In genomic region chr3:113441051-113441770, GRCh38 we compare ENCODE assay signal across 8 cellular contexts. TPM values are rescaled to one million over a fixed set of nuclear protein-coding genes. Genes with fewer than 3 reads are reported as not detected.
DNase-seq lines count a peak whose midpoint lies in the region; ATAC-seq and TF ChIP-seq lines count a peak whose summit lies in the region.

A gene with protein sequence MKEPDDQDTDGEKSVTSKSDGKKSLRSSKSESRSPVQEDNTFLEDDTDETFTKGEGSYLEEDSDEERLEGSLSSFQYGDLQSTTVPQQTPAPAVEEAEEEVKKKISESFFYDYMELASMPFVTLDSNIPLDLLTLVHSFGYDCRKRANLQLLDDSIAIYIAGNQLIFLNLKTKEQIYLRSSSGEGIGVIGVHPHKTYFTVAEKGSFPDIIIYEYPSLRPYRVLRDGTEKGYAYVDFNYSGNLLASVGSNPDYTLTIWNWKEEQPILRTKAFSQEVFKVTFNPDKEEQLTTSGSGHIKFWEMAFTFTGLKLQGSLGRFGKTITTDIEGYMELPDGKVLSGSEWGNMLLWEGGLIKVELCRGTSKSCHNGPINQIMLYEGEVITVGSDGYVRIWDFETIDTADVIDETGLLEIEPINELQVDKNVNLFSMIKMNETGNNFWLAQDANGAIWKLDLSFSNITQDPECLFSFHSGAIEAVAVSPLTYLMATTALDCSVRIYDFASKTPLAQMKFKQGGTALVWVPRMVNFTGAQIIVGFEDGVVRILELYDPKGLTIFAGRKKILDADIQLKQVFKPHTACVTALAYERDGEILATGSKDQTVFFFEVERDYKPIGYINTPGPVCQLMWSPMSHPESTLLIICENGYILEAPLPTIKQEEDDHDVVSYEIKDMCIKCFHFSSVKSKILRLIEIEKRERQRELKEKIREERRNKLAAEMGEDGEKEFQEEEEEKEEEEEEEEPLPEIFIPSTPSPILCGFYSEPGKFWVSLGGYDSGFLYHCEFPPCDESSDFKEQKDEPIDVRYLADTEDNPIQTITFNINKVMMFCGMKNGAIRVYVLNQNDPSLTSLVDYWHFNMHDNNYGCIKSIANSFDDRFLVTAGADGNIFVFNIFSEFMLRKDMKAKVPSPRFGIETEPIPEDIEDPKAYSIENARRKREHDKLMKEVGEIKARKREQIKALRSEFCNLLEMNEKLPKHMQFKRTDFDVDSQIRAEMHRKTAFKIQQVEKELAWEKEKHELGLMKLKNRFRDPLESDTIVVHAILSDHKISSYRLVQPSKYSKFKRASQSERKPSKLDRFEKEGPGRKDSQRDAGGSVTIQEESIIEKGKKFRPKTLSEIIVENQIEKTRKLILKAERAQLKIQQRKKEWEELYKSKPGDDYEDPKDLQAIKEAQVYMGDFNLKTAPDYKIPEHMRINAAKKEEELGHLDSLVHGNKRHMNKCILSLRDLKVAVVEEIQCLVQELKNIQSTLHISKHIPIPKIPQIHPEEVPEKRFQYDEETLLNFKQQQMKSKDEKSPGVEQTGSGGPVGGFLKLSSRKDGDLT (N-terminal part only) (minus strand): TSS chr3:113441493. CDS start chr3:113433664, 7,829 bp downstream.

- H3K79me2 ChIP-seq in fibroblast of lung (ENCODE audit: control insufficient read depth, insufficient read depth, low read length) = no peaks in the 10 kb centered on the region

- peak within 1 kb of the TSS; percentile 43 for H3K27ac ChIP-seq in fibroblast of lung (ENCODE audit: insufficient read depth, low read length)
- H3K27ac ChIP-seq in muscle layer of colon (ENCODE audit: low read depth, low read length) = no peak within 1 kb of the TSS

- no peak within 1 kb of the TSS for H3K27ac Mint-ChIP-seq in activated T-cell treated with anti-CD3 and anti-CD28 coated beads, Interleukin-2, amount 50 U/mL, for 72 hours

- H3K36me3 Mint-ChIP-seq in activated T-cell treated with anti-CD3 and anti-CD28 coated beads, Interleukin-2, amount 50 U/mL, for 72 hours (ENCODE audit: insufficient read depth in 2 of 2) = no peaks in the 10 kb centered on the region

- peak within 1 kb of the TSS; percentile 34 to 45 for H3K4me3 Mint-ChIP-seq in activated T-cell treated with anti-CD3 and anti-CD28 coated beads, Interleukin-2, amount 50 U/mL, for 72 hours

- no peaks in the 10 kb centered on the region for H3K27me3 ChIP-seq in fibroblast of lung (ENCODE audit: control insufficient read depth, insufficient read depth, low read length)
- H3K27me3 ChIP-seq in muscle layer of colon (ENCODE audit: control insufficient read depth in 1 of 2, insufficient read depth in 2 of 2, low read length in 2 of 2) = no peaks in the 10 kb centered on the region

- H3K9me3 Mint-ChIP-seq in activated T-cell treated with anti-CD3 and anti-CD28 coated beads, Interleukin-2, amount 50 U/mL, for 72 hours = no peaks in the 10 kb centered on the region

- ATAC-seq in HG02763 (IDR thresholded peaks at IDR 0.05; ENCODE audit: unreplicated experiment) (peak; percentile 58), GM21723 (IDR thresholded peaks at IDR 0.05; ENCODE audit: unreplicated experiment) (no peak), HG02885 (IDR thresholded peaks at IDR 0.05; ENCODE audit: poor library complexity, unreplicated experiment) (no peak)
- ATAC-seq in activated T-cell treated with anti-CD3 and anti-CD28 coated beads, Interleukin-2, amount 50 U/mL, for 72 hours (replicated peaks in 1 of 2) = peak; percentile 58 to 68

- no peak for TF ChIP-seq CTCF in fibroblast of lung (conservative IDR thresholded peaks at IDR 0.05 in 1 of 2, IDR thresholded peaks at IDR 0.05 in 1 of 2; ENCODE audit: low read depth in 1 of 2, low read length in 2 of 2)

- H3K9ac ChIP-seq in fibroblast of lung (ENCODE audit: insufficient read depth, low read length) = peak within 1 kb of the TSS; percentile 52
- no peak within 1 kb of the TSS for H3K9ac ChIP-seq in muscle layer of colon (ENCODE audit: low read length)

- H3K27me3 Mint-ChIP-seq in activated T-cell treated with anti-CD3 and anti-CD28 coated beads, Interleukin-2, amount 50 U/mL, for 72 hours (ENCODE audit: low read depth) = no peaks in the 10 kb centered on the region

- no peaks in the 10 kb centered on the region for H3K4me1 Mint-ChIP-seq in activated T-cell treated with anti-CD3 and anti-CD28 coated beads, Interleukin-2, amount 50 U/mL, for 72 hours (ENCODE audit: low read depth)

- no peaks in the 10 kb centered on the region for H3K36me3 ChIP-seq in fibroblast of lung (ENCODE audit: control insufficient read depth, insufficient read depth, low read length)
- peaks cover under 1% of the 10 kb centered on the region for H3K36me3 ChIP-seq in muscle layer of colon (ENCODE audit: insufficient read depth, low read length)

- no peaks in the 10 kb centered on the region for H3K9me3 ChIP-seq in fibroblast of lung (ENCODE audit: control insufficient read depth, insufficient read depth, low read depth, low read length)
- no peaks in the 10 kb centered on the region for H3K9me3 ChIP-seq in muscle layer of colon (ENCODE audit: low read length)

- H3K4me1 ChIP-seq in fibroblast of lung (ENCODE audit: control insufficient read depth, extremely low read depth, insufficient read depth, low read length) (peaks cover 2% of the 10 kb centered on the region), muscle layer of colon (ENCODE audit: insufficient read depth, low read length) (peaks cover 4% of the 10 kb centered on the region)

- peak within 1 kb of the TSS; percentile 75 for H2AFZ ChIP-seq in fibroblast of lung (ENCODE audit: low read length)

- no peaks in the 10 kb centered on the region for H4K20me1 ChIP-seq in fibroblast of lung (ENCODE audit: control insufficient read depth, extremely low read depth, insufficient read depth, low read length)

- H3K4me3 ChIP-seq in fibroblast of lung (replicated peaks in 1 of 4; ENCODE audit: control extremely low read depth in 1 of 4, insufficient read depth in 1 of 4, low read depth in 3 of 4, low read length in 4 of 4) (peak within 1 kb of the TSS; percentile 36 to 73 (median 46)), muscle layer of colon (ENCODE audit: low read depth in 1 of 2, low read length in 2 of 2) (peak within 1 kb of the TSS; percentile 34 to 57)

- peak within 1 kb of the TSS; percentile 75 for H3K4me2 ChIP-seq in fibroblast of lung (ENCODE audit: extremely low read depth, insufficient read depth, low read length)

- DNase-seq in activated T-cell treated with anti-CD3 and anti-CD28 coated beads, Interleukin-2, amount 50 U/mL, for 72 hours = peak; percentile 48 to 52
- DNase-seq in fibroblast of lung (ENCODE audit: low read depth in 2 of 2) (peak; percentile 65 to 75), NCI-H526 treated with DMSO at 0.1 percent for 48 hours (lab: John Stamatoyannopoulos, UW) (no peak)
- DNase-seq in stimulated activated CD8-positive, alpha-beta memory T cell treated with anti-CD3 and anti-CD28 coated beads, Interleukin-4, amount 100 ng/mL, for 1 hour (ENCODE audit: low read depth in 2 of 2, low spot score in 1 of 2) = peak; percentile 11 to 19

RNA-seq across cellular contexts. Expression of the gene that starts here (rescaled TPM):
- total RNA-seq in activated T-cell treated with anti-CD3 and anti-CD28 coated beads, Interleukin-2, amount 50 U/mL, for 72 hours = 1 to 10 TPM; 3.4 to 5.0 TPM
- 1.3 and 1.5 TPM in 2 replicates for total RNA-seq in fibroblast of lung
- polyA plus RNA-seq in fibroblast of lung = 0.40 and 0.51 TPM in 2 replicates
- 0.48 and 0.74 TPM in 2 replicates for polyA plus RNA-seq in fibroblast of lung (2012)
- polyA minus RNA-seq in fibroblast of lung (ENCODE audit: low replicate concordance) = not detected in 2 replicates

Comparison
In these comparisons a context has a peak if more than half of its experiments do, and no peak if none do; other contexts are left out.
1. ATAC-seq: peak in HG02763 (single experiment) and activated T-cell treated with anti-CD3 and anti-CD28 coated beads, Interleukin-2, amount 50 U/mL, for 72 hours (2 of 2); none in GM21723 (single experiment) and HG02885 (single experiment).